ENCODE assay signal across 4 cellular contexts in genomic region chr4:93053140-93053539, GRCh38.
TF ChIP-seq lines count a peak whose summit lies in the region.

No MANE protein-coding gene starts in this region.

TF ChIP-seq in HepG2, 621 proteins besides CTCF, POLR2A, EP300 and RAD21:
- TF ChIP-seq MAFF (IDR thresholded peaks at IDR 0.05; ENCODE audit: low read depth, low read length) = peak; percentile 83
- no peak for TF ChIP-seq ZNF780A (CRISPR knock-in tag; IDR thresholded peaks at IDR 0.05)
- TF ChIP-seq MAFK (conservative IDR thresholded peaks at IDR 0.05 in 1 of 2, IDR thresholded peaks at IDR 0.05 in 1 of 2; ENCODE audit: low read length in 2 of 2) = peak; percentile 62 to 79; a peak in 3 of 4 replicates

TF ChIP-seq in A549, 52 proteins besides CTCF, POLR2A, EP300 and RAD21:
- TF ChIP-seq CBX2 (IDR thresholded peaks at IDR 0.05; ENCODE audit: borderline replicate concordance, low read depth) (no peak), KDM1A (IDR thresholded peaks at IDR 0.05; ENCODE audit: low read depth) (no peak), SMC3 (IDR thresholded peaks at IDR 0.05) (no peak), ELK1 (IDR thresholded peaks at IDR 0.05; ENCODE audit: low read depth, low read length) (no peak), RARB (CRISPR knock-in tag; IDR thresholded peaks at IDR 0.05) (no peak), CHD2 (IDR thresholded peaks at IDR 0.05; ENCODE audit: low read length, partially characterized antibody) (no peak), GATA3 (IDR thresholded peaks at IDR 0.05; ENCODE audit: borderline replicate concordance) (no peak), ZFP36 (IDR thresholded peaks at IDR 0.05; ENCODE audit: borderline replicate concordance, partially characterized antibody) (no peak), MAFK (IDR thresholded peaks at IDR 0.05; ENCODE audit: partially characterized antibody) (peak; percentile 61)
TF ChIP-seq in A549: peak in this region for 1.

TF ChIP-seq in IMR-90, 13 proteins besides CTCF, POLR2A, EP300 and RAD21:
- no peak for TF ChIP-seq USF2 (IDR thresholded peaks at IDR 0.05; ENCODE audit: low read depth, low read length)
- peak; percentile 64; the same call in 1 of the 2 replicates for TF ChIP-seq MAFK (IDR thresholded peaks at IDR 0.05; ENCODE audit: low read depth, low read length)

TF ChIP-seq in K562, 482 proteins besides CTCF, POLR2A, EP300 and RAD21:
- TF ChIP-seq ZFPM2 (CRISPR knock-in tag; IDR thresholded peaks at IDR 0.05) (no peak), ZNF316 (IDR thresholded peaks at IDR 0.05) (peak; percentile 66), MAFK (IDR thresholded peaks at IDR 0.05; ENCODE audit: low read length) (peak; percentile 29; the same call in 1 of the 2 replicates), NKRF (IDR thresholded peaks at IDR 0.05; ENCODE audit: borderline replicate concordance) (no peak), SLC30A9 (CRISPR knock-in tag; IDR thresholded peaks at IDR 0.05) (no peak), SNAPC5 (CRISPR knock-in tag; IDR thresholded peaks at IDR 0.05) (no peak), MLLT1 (IDR thresholded peaks at IDR 0.05) (no peak), HINFP (tag; conservative IDR thresholded peaks at IDR 0.05; ENCODE audit: low read depth) (no peak), MAFG (tag; conservative IDR thresholded peaks at IDR 0.05) (peak; percentile 20; the same call in 1 of the 2 replicates), C11orf30 (IDR thresholded peaks at IDR 0.05; ENCODE audit: low read depth) (0 out of 2 replicates have a peak, but pooled peaks have one; percentile 15), STAT5B (CRISPR knock-in tag; IDR thresholded peaks at IDR 0.05) (no peak), ELF1 (tag; IDR thresholded peaks at IDR 0.05) (no peak)
